ENCODE assay signal across 1 cellular context in the genomic region with DNA sequence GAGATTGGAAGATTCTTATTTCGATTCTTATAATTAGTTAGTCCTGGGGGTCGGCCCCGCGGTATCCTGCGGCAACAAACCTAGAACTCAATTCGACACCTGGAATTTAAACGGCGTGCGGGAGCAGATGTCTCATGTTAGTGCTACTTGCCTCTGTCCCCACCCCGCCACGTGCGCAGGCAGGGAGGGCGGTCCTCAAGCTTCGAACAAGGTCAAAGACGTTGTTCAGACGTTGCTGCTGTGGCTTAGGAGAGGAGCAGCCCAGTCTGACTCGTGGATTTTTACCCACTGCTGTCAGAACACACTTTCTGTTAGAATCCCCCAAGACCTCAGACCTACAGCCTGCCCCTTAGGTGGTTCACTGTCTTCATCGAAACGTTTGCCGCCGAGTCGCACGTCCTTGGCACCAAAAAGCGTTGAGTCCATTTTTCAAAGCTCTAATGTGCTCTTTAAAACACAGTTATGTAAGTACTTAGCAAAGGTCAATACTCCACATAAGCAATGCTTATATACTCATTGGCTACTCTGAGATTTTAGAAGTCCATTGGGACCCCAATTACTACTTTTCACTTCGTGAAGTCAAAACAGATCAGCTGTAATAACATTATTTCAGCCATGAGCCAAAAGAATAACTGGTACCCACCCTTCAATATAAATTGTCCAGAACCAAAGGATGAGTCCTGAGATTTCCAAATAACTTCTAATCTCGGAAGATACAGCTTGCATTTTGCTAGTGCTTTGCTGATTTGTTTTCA.
TF ChIP-seq lines count a peak whose summit lies in the region.

No MANE protein-coding gene starts in this region.

TF ChIP-seq in HepG2, 621 proteins besides CTCF, POLR2A, EP300 and RAD21 (continued from another document):
- TF ChIP-seq, protein P1, sequence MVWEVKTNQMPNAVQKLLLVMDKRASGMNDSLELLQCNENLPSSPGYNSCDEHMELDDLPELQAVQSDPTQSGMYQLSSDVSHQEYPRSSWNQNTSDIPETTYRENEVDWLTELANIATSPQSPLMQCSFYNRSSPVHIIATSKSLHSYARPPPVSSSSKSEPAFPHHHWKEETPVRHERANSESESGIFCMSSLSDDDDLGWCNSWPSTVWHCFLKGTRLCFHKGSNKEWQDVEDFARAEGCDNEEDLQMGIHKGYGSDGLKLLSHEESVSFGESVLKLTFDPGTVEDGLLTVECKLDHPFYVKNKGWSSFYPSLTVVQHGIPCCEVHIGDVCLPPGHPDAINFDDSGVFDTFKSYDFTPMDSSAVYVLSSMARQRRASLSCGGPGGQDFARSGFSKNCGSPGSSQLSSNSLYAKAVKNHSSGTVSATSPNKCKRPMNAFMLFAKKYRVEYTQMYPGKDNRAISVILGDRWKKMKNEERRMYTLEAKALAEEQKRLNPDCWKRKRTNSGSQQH (CRISPR knock-in tag; IDR thresholded peaks at IDR 0.05; ENCODE audit: low read depth), result no peak; the same call in 1 of the 2 replicates
- no peak for TF ChIP-seq ZNF496 (CRISPR knock-in tag; IDR thresholded peaks at IDR 0.05; ENCODE audit: insufficient replicate concordance)
- no peak for TF ChIP-seq PAF1 (CRISPR knock-in tag; IDR thresholded peaks at IDR 0.05)
- peak; percentile 70; the same call in 1 of the 2 replicates for TF ChIP-seq RFXAP (CRISPR knock-in tag; IDR thresholded peaks at IDR 0.05; ENCODE audit: borderline replicate concordance)
- TF ChIP-seq ATF5 (CRISPR knock-in tag; IDR thresholded peaks at IDR 0.05; ENCODE audit: low read depth), result no peak
- no peak for TF ChIP-seq SNRNP70 (IDR thresholded peaks at IDR 0.05; ENCODE audit: low read depth, low read length)
- TF ChIP-seq ZNF382 (CRISPR knock-in tag; IDR thresholded peaks at IDR 0.05; ENCODE audit: borderline replicate concordance), result no peak
- peak; percentile 87; the same call in 1 of the 2 replicates for TF ChIP-seq ZNF878 (CRISPR knock-in tag; IDR thresholded peaks at IDR 0.05)
- peak; percentile 87 for TF ChIP-seq SMYD3 (CRISPR knock-in tag; IDR thresholded peaks at IDR 0.05)
- TF ChIP-seq ZZZ3 (CRISPR knock-in tag; IDR thresholded peaks at IDR 0.05; ENCODE audit: borderline replicate concordance), result peak; percentile 52; the same call in 1 of the 2 replicates
- TF ChIP-seq PAX8 (CRISPR knock-in tag; IDR thresholded peaks at IDR 0.05; ENCODE audit: borderline replicate concordance), result 0 out of 2 replicates have a peak, but pooled peaks have one; percentile 8
- TF ChIP-seq ASH2L (IDR thresholded peaks at IDR 0.05; ENCODE audit: insufficient read length, low read depth, low read length), result peak; percentile 75
- TF ChIP-seq ATF7 (IDR thresholded peaks at IDR 0.05), result no peak
- TF ChIP-seq ATF7 (CRISPR knock-in tag; IDR thresholded peaks at IDR 0.05), result peak; percentile 66; the same call in 1 of the 2 replicates
- peak; percentile 66 for TF ChIP-seq SP4 (CRISPR knock-in tag; IDR thresholded peaks at IDR 0.05)
- TF ChIP-seq PAWR (CRISPR knock-in tag; IDR thresholded peaks at IDR 0.05; ENCODE audit: borderline replicate concordance), result no peak
- 0 out of 2 replicates have a peak, but pooled peaks have one; percentile 28 for TF ChIP-seq GLI4 (CRISPR knock-in tag; IDR thresholded peaks at IDR 0.05; ENCODE audit: borderline replicate concordance)
- no peak for TF ChIP-seq RCOR2 (CRISPR knock-in tag; IDR thresholded peaks at IDR 0.05)
- peak; percentile 12 for TF ChIP-seq RBM39 (IDR thresholded peaks at IDR 0.05; ENCODE audit: low read depth, low read length, poor library complexity, severe bottlenecking)
- TF ChIP-seq ZNF605 (CRISPR knock-in tag; IDR thresholded peaks at IDR 0.05), result peak; percentile 81
- TF ChIP-seq AGO2 (optimal IDR thresholded peaks at IDR 0.05; ENCODE audit: low read depth, low read length), result peak; percentile 67
- TF ChIP-seq XBP1 (CRISPR knock-in tag; IDR thresholded peaks at IDR 0.05), result no peak
- peak; percentile 97 for TF ChIP-seq SALL1 (CRISPR knock-in tag; IDR thresholded peaks at IDR 0.05)
- TF ChIP-seq PLRG1 (conservative IDR thresholded peaks at IDR 0.05), result no peak
- TF ChIP-seq MZF1 (CRISPR knock-in tag; IDR thresholded peaks at IDR 0.05; ENCODE audit: borderline replicate concordance), result no peak
- TF ChIP-seq CBFB (CRISPR knock-in tag; IDR thresholded peaks at IDR 0.05), result peak; percentile 84; the same call in 1 of the 2 replicates
- peak; percentile 86 for TF ChIP-seq ZNF883 (CRISPR knock-in tag; IDR thresholded peaks at IDR 0.05; ENCODE audit: not compliant biosample characterization)
